ENCODE assay signal across 8 cellular contexts in genomic region chr2:41698787-41699422, GRCh38.
A peak's percentile ranks its signal among the peaks of the same experiment; 100 is the strongest.
DNase-seq lines count a peak whose midpoint lies in the region; ATAC-seq and TF ChIP-seq lines count a peak whose summit lies in the region.

No MANE protein-coding gene starts in this region.

- peak overlapping the region; percentile 68 for H3K4me2 ChIP-seq in skeletal muscle satellite cell (ENCODE audit: low read length)

- no peak overlapping the region for H3K9ac ChIP-seq in skeletal muscle satellite cell (ENCODE audit: low read depth, low read length)

- no peaks in the 10 kb centered on the region for H3K9me3 ChIP-seq in skeletal muscle satellite cell (replicated peaks; ENCODE audit: low read length)

- H3K4me1 ChIP-seq in skeletal muscle satellite cell (ENCODE audit: control insufficient read depth, insufficient read depth, low read length): no peaks in the 10 kb centered on the region

- no peaks in the 10 kb centered on the region for H3K27me3 ChIP-seq in skeletal muscle satellite cell (ENCODE audit: control insufficient read depth, insufficient read depth, low read length)

- DNase-seq in AG10803 (ENCODE audit: low read depth) (no peak), GM20000 (ENCODE audit: low spot score) (peak; percentile 52), UCSD-AML1 (lab: John Stamatoyannopoulos, UW; ENCODE audit: unreplicated experiment) (peak; percentile 14), left ventricle myocardium superior (peak; percentile 75)
- DNase-seq in effector CD8-positive, alpha-beta T cell (lab: John Stamatoyannopoulos, UW): no peak

- no peak overlapping the region for H3K4me3 ChIP-seq in AG10803 (ENCODE audit: low read length)
- no peak overlapping the region for H3K4me3 ChIP-seq in skeletal muscle satellite cell (ENCODE audit: low read length)

- intact Hi-C loops in left ventricle myocardium superior (cut with micrococcal nuclease): no loop called here

- TF ChIP-seq CTCF in AG10803 (conservative IDR thresholded peaks at IDR 0.05; ENCODE audit: low read length): peak; percentile 65
- TF ChIP-seq CTCF in GM20000 (IDR thresholded peaks at IDR 0.05; ENCODE audit: extremely low read depth, missing control alignments): peak; percentile 67

- ATAC-seq in left ventricle myocardium superior (peak; percentile 77), GM18520 (IDR thresholded peaks at IDR 0.05; ENCODE audit: unreplicated experiment) (no peak), GM18909 (IDR thresholded peaks at IDR 0.05; ENCODE audit: poor library complexity, unreplicated experiment) (no peak)

- no peaks in the 10 kb centered on the region for H3K36me3 ChIP-seq in skeletal muscle satellite cell (ENCODE audit: insufficient read depth, low read length)

Comparison
In these comparisons a context has a peak if more than half of its experiments do, and no peak if none do; other contexts are left out.
1. DNase-seq: peak in GM20000 (single experiment), UCSD-AML1 (single experiment) and left ventricle myocardium superior (single experiment); none in AG10803 (single experiment) and effector CD8-positive, alpha-beta T cell (single experiment).